ENCODE assay signal across 13 cellular contexts in the genomic region with DNA sequence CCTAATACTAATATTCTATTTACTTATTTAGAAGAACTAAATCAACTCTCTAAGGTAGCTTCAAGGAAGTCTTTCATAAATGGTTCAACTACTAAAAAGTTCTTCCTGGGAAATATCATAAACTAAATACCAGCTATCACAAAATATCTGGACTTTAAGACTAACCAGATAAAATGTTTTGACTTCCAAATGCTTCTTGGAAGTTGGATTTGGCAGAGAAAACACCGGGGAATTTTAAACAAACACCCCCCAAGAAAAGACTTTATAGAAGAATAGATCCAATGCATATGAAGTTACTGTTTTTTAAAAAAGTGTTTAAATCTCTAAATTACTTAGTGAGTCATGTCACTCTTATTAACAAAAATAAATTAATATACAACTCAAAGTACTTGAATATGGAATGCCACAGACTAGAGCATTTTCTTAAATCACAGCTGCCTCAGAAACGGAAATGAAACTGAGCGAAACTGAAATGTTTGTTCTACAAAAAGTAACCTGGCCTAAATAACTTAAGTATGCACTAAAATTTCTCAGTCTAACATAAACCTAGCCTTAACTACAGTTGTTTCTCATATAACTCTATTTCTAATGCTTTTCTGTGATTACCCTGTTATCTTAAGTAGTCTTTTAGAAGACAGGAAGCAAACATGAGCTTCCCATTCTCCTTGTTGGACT. TPM values are rescaled to one million over a fixed set of nuclear protein-coding genes. Genes with fewer than 3 reads are reported as not detected.
A peak's percentile ranks its signal among the peaks of the same experiment; 100 is the strongest.
DNase-seq lines count a peak whose midpoint lies in the region; ATAC-seq lines count a peak whose summit lies in the region.
"Had no signal": no experiment of that assay in that cellular context is flagged by ENCODE, and none has a peak within 500 bp of the region (broad histone marks: within the 10 kb centered on the region; RNA-seq: fewer than 3 reads in every experiment).

No MANE protein-coding gene starts in this region.

- no peak overlapping the region for H2BK5ac ChIP-seq in mesenchymal stem cell (ENCODE audit: low read depth, low read length, poor library complexity, severe bottlenecking)

- H3F3A ChIP-seq in GM23248 (ENCODE audit: insufficient read depth), result peaks cover 37% of the 10 kb centered on the region

- no peak overlapping the region for H3K27ac ChIP-seq in GM23248
- no peak overlapping the region for H3K27ac ChIP-seq in mesenchymal stem cell (ENCODE audit: low read length, poor library complexity, severe bottlenecking)
- H3K27ac ChIP-seq: lower lobe of right lung had no signal

- no peak overlapping the region for H3K4ac ChIP-seq in mesenchymal stem cell (ENCODE audit: low read depth in 1 of 2, low read length in 2 of 2)

- in situ Hi-C loops in GM23248 (cut with MboI), result no loop called here

- no peak overlapping the region for H2BK120ac ChIP-seq in mesenchymal stem cell (ENCODE audit: low read depth, low read length)

- no peak overlapping the region for H3K9ac ChIP-seq in GM23248
- peak overlapping the region; percentile 69 for H3K9ac ChIP-seq in mesenchymal stem cell (ENCODE audit: low read length)

- no peak overlapping the region for H4K91ac ChIP-seq in mesenchymal stem cell (ENCODE audit: low read length)

- peaks cover 4% of the 10 kb centered on the region for H3K79me1 ChIP-seq in mesenchymal stem cell (replicated peaks; ENCODE audit: low read length, poor library complexity, severe bottlenecking)

- WGBS in GM23248 (ENCODE audit: low coverage in 1 of 2, low lambda C conversion rate in 2 of 2, missing lambda C conversion rate in 2 of 2), 2 experiments, result 82 to 87% methylated on average over 3 of the region's 3 CpGs
- 97% methylated on average over 2 of the region's 3 CpGs for WGBS in mesenchymal stem cell

- DNase-seq in GM23248, result no peak
- DNase-seq in NAMALWA (ENCODE audit: low spot score), result peak; percentile 79
- DNase-seq in mesenchymal stem cell, result no peak
- no peak for DNase-seq in NCI-H446 treated with DMSO at 0.1 percent for 48 hours (lab: John Stamatoyannopoulos, UW)
- DNase-seq in effector CD4-positive, alpha-beta T cell, result no peak
- DNase-seq in NCI-H1930 (lab: John Stamatoyannopoulos, UW), result no peak
- DNase-seq: activated CD8-positive, alpha-beta memory T cell treated with anti-CD3 and anti-CD28 coated beads, Interleukin-2, amount 10 ng/mL, durations not matched to agents 7 days and 5 days; CD4-positive, alpha-beta T cell; KG1; lower lobe of right lung; NCI-H69 had no signal

- ATAC-seq in GM18517 (IDR thresholded peaks at IDR 0.05; ENCODE audit: unreplicated experiment) (peak; percentile 53), HG03469 (IDR thresholded peaks at IDR 0.05; ENCODE audit: unreplicated experiment) (no peak)
- ATAC-seq: activated CD8-positive, alpha-beta memory T cell treated with anti-CD3 and anti-CD28 coated beads, Interleukin-2, amount 10 ng/mL, durations not matched to agents 7 days and 5 days; lower lobe of right lung had no signal

- H3K4me3 ChIP-seq in GM23248, result no peak overlapping the region
- peak overlapping the region in 1 of 2 experiments; percentile 13 for H3K4me3 ChIP-seq in mesenchymal stem cell (ENCODE audit: insufficient read depth in 1 of 2, low read depth in 1 of 2, low read length in 2 of 2)
- H3K4me3 ChIP-seq: lower lobe of right lung had no signal

- H3K9me2 ChIP-seq in GM23248 (ENCODE audit: insufficient read depth), result no peaks in the 10 kb centered on the region

- no peak overlapping the region for H2BK15ac ChIP-seq in mesenchymal stem cell (ENCODE audit: low read depth, poor library complexity, severe bottlenecking)

- H3K79me2 ChIP-seq in GM23248 (ENCODE audit: insufficient read depth), result peaks cover 49% of the 10 kb centered on the region

- no peak overlapping the region for H2AK5ac ChIP-seq in mesenchymal stem cell (ENCODE audit: low read length, severe bottlenecking)

- no peak overlapping the region for H3K14ac ChIP-seq in mesenchymal stem cell (ENCODE audit: low read length in 2 of 2)

- H3K36me3 ChIP-seq in GM23248 (ENCODE audit: low read depth) (no peaks in the 10 kb centered on the region), mesenchymal stem cell (ENCODE audit: control insufficient read depth in 1 of 2, insufficient read depth in 2 of 2, low read depth in 1 of 2, low read length in 2 of 2) (peaks cover 0 to 4% of the 10 kb centered on the region in 2 experiments)
- H3K36me3 ChIP-seq: lower lobe of right lung had no signal

- no peak overlapping the region for H4K8ac ChIP-seq in mesenchymal stem cell (ENCODE audit: low read length)

- H3K4me1 ChIP-seq in GM23248 (ENCODE audit: insufficient read depth), result peaks cover 41% of the 10 kb centered on the region
- H3K4me1 ChIP-seq in mesenchymal stem cell (ENCODE audit: control insufficient read depth, insufficient read depth, low read depth, low read length), result peaks cover 2% of the 10 kb centered on the region

- H3K4me2 ChIP-seq in GM23248 (ENCODE audit: unreplicated experiment) (no peak overlapping the region), mesenchymal stem cell (ENCODE audit: low read length, poor library complexity, severe bottlenecking) (no peak overlapping the region)

- H3K27me3 ChIP-seq in GM23248 (replicated peaks; ENCODE audit: insufficient read depth) (no peaks in the 10 kb centered on the region), mesenchymal stem cell (ENCODE audit: control insufficient read depth in 1 of 2, insufficient read depth in 1 of 2, low read length in 2 of 2) (no peaks in the 10 kb centered on the region)

- H4K20me1 ChIP-seq in GM23248 (ENCODE audit: insufficient read depth), result no peaks in the 10 kb centered on the region

- H3K18ac ChIP-seq in mesenchymal stem cell (ENCODE audit: low read depth in 1 of 2, low read length in 2 of 2), result no peak overlapping the region

- H2AFZ ChIP-seq in GM23248 (0 out of 2 replicates have a peak overlapping the region, but pooled peaks have one; percentile 25), mesenchymal stem cell (ENCODE audit: low read depth, low read length) (no peak overlapping the region)

- H3K9me3 ChIP-seq in GM23248 (ENCODE audit: low read depth) (no peaks in the 10 kb centered on the region), mesenchymal stem cell (ENCODE audit: control insufficient read depth, low read length) (no peaks in the 10 kb centered on the region)
- H3K9me3 ChIP-seq: lower lobe of right lung had no signal

- no peak overlapping the region for H3K23ac ChIP-seq in mesenchymal stem cell (ENCODE audit: low read length in 2 of 2)

- H2BK12ac ChIP-seq in mesenchymal stem cell (ENCODE audit: low read length in 2 of 2), result no peak overlapping the region

RNA-seq across cellular contexts. Expression of a gene that starts 6.8 kb away (rescaled TPM):
- total RNA-seq in GM23248 (2014; rRNA removed; shearing (Covaris generic)), result 15.9 and 20.7 TPM in 2 replicates
- 6.8 and 7.1 TPM in 2 replicates for polyA plus RNA-seq in GM23248 (2016; fragmentation: Nextera tagmentation; extraction: Ambion mirVana)
- polyA plus RNA-seq in mesenchymal stem cell (2013, experiment 1 of 2), result 27.2 TPM
- 25.4 TPM for polyA plus RNA-seq in mesenchymal stem cell (2013, experiment 2 of 2)
